Comparison of ENCODE assay signal across 12 cellular contexts in genomic region chr2:64277101-64277849, GRCh38.
A peak's percentile ranks its signal among the peaks of the same experiment; 100 is the strongest.
DNase-seq lines count a peak whose midpoint lies in the region; ATAC-seq, FAIRE-seq and TF ChIP-seq lines count a peak whose summit lies in the region.
"Had no signal": no experiment of that assay in that cellular context is flagged by ENCODE, and none has a peak within 500 bp of the region (broad histone marks: within the 10 kb centered on the region; RNA-seq: fewer than 3 reads in every experiment).

No MANE protein-coding gene starts in this region.

- no peaks in the 10 kb centered on the region for H3K27me3 Mint-ChIP-seq in activated CD4-positive, alpha-beta T cell treated with anti-CD3 and anti-CD28 coated beads, Interleukin-2, amount 10 ng/mL, durations not matched to agents 24 days and 14 days
- peaks cover 11% of the 10 kb centered on the region for H3K27me3 Mint-ChIP-seq in WTC11 (ENCODE audit: low read depth)
- no peaks in the 10 kb centered on the region for H3K27me3 Mint-ChIP-seq in CD4-positive, alpha-beta T cell

- H3K9me3 Mint-ChIP-seq in activated CD4-positive, alpha-beta T cell treated with anti-CD3 and anti-CD28 coated beads, Interleukin-2, amount 10 ng/mL, durations not matched to agents 24 days and 14 days, result no peaks in the 10 kb centered on the region
- no peaks in the 10 kb centered on the region for H3K9me3 Mint-ChIP-seq in WTC11
- H3K9me3 Mint-ChIP-seq in CD4-positive, alpha-beta T cell, result no peaks in the 10 kb centered on the region

- TF ChIP-seq CTCF in WTC11 (IDR thresholded peaks at IDR 0.05), result no peak
- TF ChIP-seq CTCF in kidney (IDR thresholded peaks at IDR 0.05; ENCODE audit: borderline replicate concordance, extremely low read depth, insufficient read depth), result no peak
- no peak for TF ChIP-seq CTCF in thyroid gland (IDR thresholded peaks at IDR 0.05)
- TF ChIP-seq CTCF in CD4-positive, alpha-beta T cell (IDR thresholded peaks at IDR 0.05), result no peak

- POLR2A ChIA-PET in WTC11 (lab: Charles Lee), result interaction anchor here (1.2 to 1.3 kb wide), 2 partner anchors 12 to 26 kb away, joined by 3 to 5 read pairs; no protein-coding TSS in a partner anchor
- POLR2A ChIA-PET in CD4-positive, alpha-beta T cell (lab: Charles Lee), result no interaction called here

- peaks cover 21% of the 10 kb centered on the region for H3K4me1 Mint-ChIP-seq in activated CD4-positive, alpha-beta T cell treated with anti-CD3 and anti-CD28 coated beads, Interleukin-2, amount 10 ng/mL, durations not matched to agents 24 days and 14 days
- peaks cover 72% of the 10 kb centered on the region for H3K4me1 Mint-ChIP-seq in WTC11
- H3K4me1 Mint-ChIP-seq in CD4-positive, alpha-beta T cell (ENCODE audit: low read depth), result peaks cover 23% of the 10 kb centered on the region

- H3K36me3 Mint-ChIP-seq in activated CD4-positive, alpha-beta T cell treated with anti-CD3 and anti-CD28 coated beads, Interleukin-2, amount 10 ng/mL, durations not matched to agents 24 days and 14 days (ENCODE audit: low read depth), result no peaks in the 10 kb centered on the region
- no peaks in the 10 kb centered on the region for H3K36me3 Mint-ChIP-seq in WTC11
- no peaks in the 10 kb centered on the region for H3K36me3 Mint-ChIP-seq in CD4-positive, alpha-beta T cell (ENCODE audit: low read depth)

- FAIRE-seq in kidney (lab: Jason Lieb, UNC), result no peak

- no peaks in the 10 kb centered on the region for H3K27me3 ChIP-seq in thyroid gland
- H3K27me3 ChIP-seq in CD4-positive, alpha-beta T cell (ENCODE audit: control insufficient read depth, insufficient read depth, low read length), result no peaks in the 10 kb centered on the region

- CTCF ChIA-PET in WTC11 (lab: Charles Lee), result interaction anchor here (0.6 to 2.8 kb wide), 5 partner anchors 15 to 1966 kb away, joined by 3 to 18 read pairs (median 5); no protein-coding TSS in a partner anchor
- CTCF ChIA-PET in CD4-positive, alpha-beta T cell (lab: Charles Lee), result no interaction called here

- H3K27ac ChIP-seq in kidney (ENCODE audit: low read depth in 2 of 2, low read length in 2 of 2) (peak overlapping the region; percentile 52 to 65), thyroid gland (peak overlapping the region; percentile 58 to 75 (median 68))
- H3K27ac ChIP-seq in CD4-positive, alpha-beta T cell (ENCODE audit: low read depth, low read length), result no peak overlapping the region

- H3K27ac Mint-ChIP-seq in activated CD4-positive, alpha-beta T cell treated with anti-CD3 and anti-CD28 coated beads, Interleukin-2, amount 10 ng/mL, durations not matched to agents 24 days and 14 days, result peak overlapping the region; percentile 11
- peak overlapping the region; percentile 94 for H3K27ac Mint-ChIP-seq in WTC11
- H3K27ac Mint-ChIP-seq in CD4-positive, alpha-beta T cell, result no peak overlapping the region

- H3K9ac ChIP-seq in kidney (ENCODE audit: low read length in 2 of 2), result no peak overlapping the region

- DNase-seq in activated CD4-positive, alpha-beta T cell treated with anti-CD3 and anti-CD28 coated beads, Interleukin-2, amount 10 ng/mL, durations not matched to agents 24 days and 14 days, result no peak
- no peak for DNase-seq in activated CD4-positive, alpha-beta T cell treated with anti-CD3 and anti-CD28 coated beads, Interleukin-2, amount 50 U/mL, for 4 hours
- DNase-seq in WTC11 (ENCODE audit: low spot score) (peak; percentile 47), kidney (no peak), thyroid gland (no peak)
- no peak for DNase-seq in CD4-positive, alpha-beta T cell
- no peak for DNase-seq in activated CD4-positive, alpha-beta T cell treated with anti-CD3 and anti-CD28 coated beads for 4 hours
- DNase-seq: activated T-cell treated with anti-CD3 and anti-CD28 coated beads for 4 hours; glutamatergic neuron; NCI-H1694 treated with DMSO at 0.1 percent for 48 hours; stimulated activated CD4-positive, alpha-beta T cell treated with anti-CD3 and anti-CD28 coated beads, Interleukin-2, amount 100 ng/mL, for 48 hours had no signal

- no peak overlapping the region for H3K4me3 Mint-ChIP-seq in activated CD4-positive, alpha-beta T cell treated with anti-CD3 and anti-CD28 coated beads, Interleukin-2, amount 10 ng/mL, durations not matched to agents 24 days and 14 days
- H3K4me3 Mint-ChIP-seq in WTC11, result peak overlapping the region; percentile 14; the same call in 1 of the 2 replicates
- H3K4me3 Mint-ChIP-seq in CD4-positive, alpha-beta T cell, result no peak overlapping the region

- intact Hi-C loops in activated CD4-positive, alpha-beta T cell treated with anti-CD3 and anti-CD28 coated beads, Interleukin-2, amount 10 ng/mL, durations not matched to agents 24 days and 14 days (cut with micrococcal nuclease), result no loop called here
- intact Hi-C loops in kidney (cut with DNase I), result no loop called here
- intact Hi-C loops in thyroid gland (cut with DNase I), result no loop called here
- intact Hi-C loops in CD4-positive, alpha-beta T cell (cut with DNase I, micrococcal nuclease), result no loop called here

- WGBS in thyroid gland, 2 donors, result 79 to 80% methylated on average over 9 of the region's 9 CpGs

- no peaks in the 10 kb centered on the region for H3K36me3 ChIP-seq in kidney (ENCODE audit: control insufficient read depth in 1 of 2, insufficient read depth in 2 of 2, low read length in 2 of 2)
- H3K36me3 ChIP-seq in thyroid gland, result no peaks in the 10 kb centered on the region

- H3K4me1 ChIP-seq in kidney (ENCODE audit: control insufficient read depth in 1 of 2, insufficient read depth in 1 of 2, low read depth in 1 of 2, low read length in 2 of 2), result peaks cover 21 to 31% of the 10 kb centered on the region in 2 donors
- H3K4me1 ChIP-seq in thyroid gland, result peaks cover 21 to 41% of the 10 kb centered on the region in 2 donors

- no peaks in the 10 kb centered on the region for H3K9me3 ChIP-seq in kidney (ENCODE audit: control insufficient read depth in 1 of 2, low read length in 2 of 2)
- H3K9me3 ChIP-seq in thyroid gland, result no peaks in the 10 kb centered on the region
- H3K9me3 ChIP-seq in CD4-positive, alpha-beta T cell (ENCODE audit: control insufficient read depth, low read length), result no peaks in the 10 kb centered on the region

- no peak for TF ChIP-seq POLR2A in thyroid gland (IDR thresholded peaks at IDR 0.05)

- ATAC-seq in WTC11, result peak; percentile 50
- no peak for ATAC-seq in HG03378 (IDR thresholded peaks at IDR 0.05; ENCODE audit: unreplicated experiment)
- ATAC-seq in CD4-positive, alpha-beta T cell (ENCODE audit: poor library complexity), result no peak

- no peak overlapping the region for H3K4me3 ChIP-seq in kidney (ENCODE audit: low read length in 2 of 2)
- H3K4me3 ChIP-seq in thyroid gland (replicated peaks in 1 of 3), result no peak overlapping the region

TF ChIP-seq in WTC11, 78 proteins besides CTCF, POLR2A, EP300 and RAD21:
- TF ChIP-seq TP53 (CRISPR knock-in tag; IDR thresholded peaks at IDR 0.05), result no peak
- TF ChIP-seq ZNF512 (CRISPR knock-in tag; IDR thresholded peaks at IDR 0.05; ENCODE audit: borderline replicate concordance), result peak; percentile 97; the same call in 1 of the 2 replicates
- TF ChIP-seq JAZF1 (CRISPR knock-in tag; IDR thresholded peaks at IDR 0.05), result no peak
- no peak for TF ChIP-seq TEAD4 (CRISPR knock-in tag; IDR thresholded peaks at IDR 0.05)
- no peak for TF ChIP-seq GTF2I (CRISPR knock-in tag; conservative IDR thresholded peaks at IDR 0.05)
